ENCODE assay signal across 9 cellular contexts in genomic region chr1:10045480-10046355, GRCh38. TPM values are rescaled to one million over a fixed set of nuclear protein-coding genes. Genes with fewer than 3 reads are reported as not detected.
DNase-seq lines count a peak whose midpoint lies in the region; ATAC-seq and TF ChIP-seq lines count a peak whose summit lies in the region.
"Had no signal": no experiment of that assay in that cellular context is flagged by ENCODE, and none has a peak within 500 bp of the region (broad histone marks: within the 10 kb centered on the region; RNA-seq: fewer than 3 reads in every experiment).

No MANE protein-coding gene starts in this region.

- H3K4me1 ChIP-seq in left lung (peaks cover 16 to 18% of the 10 kb centered on the region in 2 donors), thyroid gland (peaks cover 25 to 31% of the 10 kb centered on the region in 2 donors)

- ATAC-seq in left lung (peak; percentile 53), HG03378 (IDR thresholded peaks at IDR 0.05; ENCODE audit: unreplicated experiment) (no peak), HG02870 (IDR thresholded peaks at IDR 0.05; ENCODE audit: unreplicated experiment) (no peak)
- ATAC-seq: stimulated activated naive CD8-positive, alpha-beta T cell treated with anti-CD3 and anti-CD28 coated beads, Interleukin-15, Interleukin-2, amounts not matched to agents 100 U/mL and 50 U/mL, for 24 hours had no signal

- H3K9me3 ChIP-seq in left lung, result no peaks in the 10 kb centered on the region
- no peaks in the 10 kb centered on the region for H3K9me3 ChIP-seq in thyroid gland

- TF ChIP-seq POLR2A in thyroid gland (IDR thresholded peaks at IDR 0.05), result no peak

- H3K27me3 ChIP-seq in left lung (no peaks in the 10 kb centered on the region), thyroid gland (no peaks in the 10 kb centered on the region)

- TF ChIP-seq CTCF in left lung (IDR thresholded peaks at IDR 0.05) (no peak), thyroid gland (IDR thresholded peaks at IDR 0.05) (no peak)

- DNase-seq in NCI-H446 (lab: John Stamatoyannopoulos, UW) (peak; percentile 71 to 92), cerebellum (ENCODE audit: low spot score) (peak; percentile 80), left lung (no peak), thyroid gland (peak; percentile 38 to 44)
- no peak for DNase-seq in activated CD4-positive, alpha-beta T cell treated with anti-CD3 and anti-CD28 coated beads, Interleukin-2, amount 50 U/mL, for 4 hours
- DNase-seq: NCI-H1092; stimulated activated naive CD8-positive, alpha-beta T cell treated with anti-CD3 and anti-CD28 coated beads, Interleukin-15, Interleukin-2, amounts not matched to agents 100 U/mL and 50 U/mL, for 24 hours had no signal

- H3K4me3 ChIP-seq in left lung (no peak overlapping the region), thyroid gland (replicated peaks in 1 of 3) (no peak overlapping the region)

- no peak overlapping the region for H3K27ac ChIP-seq in left lung
- peak overlapping the region; percentile 43 to 52 (median 50) for H3K27ac ChIP-seq in thyroid gland

- WGBS in thyroid gland, 2 donors, result 61 to 65% methylated on average over 8 of the region's 8 CpGs

- intact Hi-C loops in left lung (cut with DNase I), result no loop called here
- intact Hi-C loops in thyroid gland (cut with DNase I), result no loop called here

- H3K36me3 ChIP-seq in left lung (peaks cover 0 to 47% of the 10 kb centered on the region in 2 donors), thyroid gland (no peaks in the 10 kb centered on the region)

RNA-seq across cellular contexts. Expression of gene UBE4B, which starts 13.0 kb away (rescaled TPM):
- total RNA-seq in cerebellum (38.0 TPM), left lung (10 to 100 TPM; 38.0 to 44.0 TPM), thyroid gland (10 to 100 TPM; 64.0 to 89.0 (median 71.0) TPM)

RNA-seq across cellular contexts. Expression of gene RBP7, which starts 48.7 kb away (rescaled TPM):
- total RNA-seq in cerebellum (not detected), left lung (1 to 10 TPM; 2.0 to 4.6 TPM), thyroid gland (10 to 100 TPM in 3 of 4 donors, 1 to 10 TPM in 1; 7.2 to 39.8 (median 32.8) TPM)

Comparison
In these comparisons a context has a peak if more than half of its experiments do, and no peak if none do; other contexts are left out.
1. DNase-seq: peak in NCI-H446 (2 of 2), cerebellum (single experiment) and thyroid gland (2 of 2); none in left lung (0 of 2) and activated CD4-positive, alpha-beta T cell treated with anti-CD3 and anti-CD28 coated beads, Interleukin-2, amount 50 U/mL, for 4 hours (0 of 2).
2. H3K27ac ChIP-seq: peak in thyroid gland (3 of 3); none in left lung (0 of 2).